In the genomic region with DNA sequence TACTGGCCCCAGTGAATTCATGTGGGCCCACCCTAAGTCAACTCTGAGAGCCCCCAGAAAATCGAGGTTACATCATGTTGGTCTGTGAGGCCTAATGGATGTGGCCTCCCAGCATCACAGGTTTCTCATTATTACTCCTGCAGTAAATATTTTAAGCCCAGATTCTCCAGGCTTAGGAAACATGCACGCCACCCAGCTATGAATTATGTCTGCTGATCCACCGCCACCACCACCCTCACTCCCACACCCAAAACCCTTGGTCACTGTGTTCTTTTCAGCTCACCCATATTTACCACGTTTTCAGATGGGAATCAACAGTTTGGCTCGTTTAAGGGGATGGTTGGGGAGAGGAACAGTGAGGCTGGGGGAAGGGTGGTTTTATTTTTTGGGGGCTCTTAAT, we compare ENCODE assay signal across 1 cellular context.
TF ChIP-seq lines count a peak whose summit lies in the region.

No MANE protein-coding gene starts in this region.

TF ChIP-seq in IMR-90, 13 proteins besides CTCF, POLR2A, EP300 and RAD21 (continued from another document):
- TF ChIP-seq RCOR1 (IDR thresholded peaks at IDR 0.05; ENCODE audit: insufficient replicate concordance, low read length) (no peak), BHLHE40 (IDR thresholded peaks at IDR 0.05; ENCODE audit: low read depth, low read length) (no peak), NFE2L2 (IDR thresholded peaks at IDR 0.05; ENCODE audit: low read depth, low read length) (no peak), CHD1 (IDR thresholded peaks at IDR 0.05; ENCODE audit: low read depth, low read length) (no peak), RFX5 (IDR thresholded peaks at IDR 0.05; ENCODE audit: low read depth, low read length) (no peak)
- TF ChIP-seq, protein P1, sequence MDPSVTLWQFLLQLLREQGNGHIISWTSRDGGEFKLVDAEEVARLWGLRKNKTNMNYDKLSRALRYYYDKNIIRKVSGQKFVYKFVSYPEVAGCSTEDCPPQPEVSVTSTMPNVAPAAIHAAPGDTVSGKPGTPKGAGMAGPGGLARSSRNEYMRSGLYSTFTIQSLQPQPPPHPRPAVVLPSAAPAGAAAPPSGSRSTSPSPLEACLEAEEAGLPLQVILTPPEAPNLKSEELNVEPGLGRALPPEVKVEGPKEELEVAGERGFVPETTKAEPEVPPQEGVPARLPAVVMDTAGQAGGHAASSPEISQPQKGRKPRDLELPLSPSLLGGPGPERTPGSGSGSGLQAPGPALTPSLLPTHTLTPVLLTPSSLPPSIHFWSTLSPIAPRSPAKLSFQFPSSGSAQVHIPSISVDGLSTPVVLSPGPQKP (IDR thresholded peaks at IDR 0.05; ENCODE audit: borderline replicate concordance, low read depth, low read length) = no peak
